In genomic region chr14:61730756-61731373, GRCh38 we compare ENCODE assay signal across 9 cellular contexts. TPM values are rescaled to one million over a fixed set of nuclear protein-coding genes. Genes with fewer than 3 reads are reported as not detected.
DNase-seq lines count a peak whose midpoint lies in the region; ATAC-seq, FAIRE-seq and TF ChIP-seq lines count a peak whose summit lies in the region.
"Had no signal": no experiment of that assay in that cellular context is flagged by ENCODE, and none has a peak within 500 bp of the region (broad histone marks: within the 10 kb centered on the region; RNA-seq: fewer than 3 reads in every experiment).

No MANE protein-coding gene starts in this region.

- no peaks in the 10 kb centered on the region for H3K27me3 ChIP-seq in tibial artery

- intact Hi-C loops in activated naive CD4-positive, alpha-beta T cell treated with anti-CD3 and anti-CD28 coated beads for 36 hours (cut with micrococcal nuclease): loop anchor here (5.0 kb wide), 1 partner anchor 34 kb away; the partner anchor contains the start of gene HIF1A
- intact Hi-C loops in tibial artery (cut with DNase I; ENCODE audit: low total_unique reads): no loop called here

- H3K4me3 Mint-ChIP-seq in activated naive CD4-positive, alpha-beta T cell treated with anti-CD3 and anti-CD28 coated beads for 36 hours: no peak overlapping the region
- no peak overlapping the region for H3K4me3 Mint-ChIP-seq in T-helper 2 cell treated with Interferon-gamma antibody and Interleukin-4, amounts not matched to agents 5 μg/mL and 100 μg/mL, for 36 hours

- FAIRE-seq in frontal cortex (lab: Jason Lieb, UNC): peak; percentile 92
- FAIRE-seq in RCC 7860 (lab: Jason Lieb, UNC): no peak

- H3K4me1 Mint-ChIP-seq in activated naive CD4-positive, alpha-beta T cell treated with anti-CD3 and anti-CD28 coated beads for 36 hours (ENCODE audit: low read depth): peaks cover 58% of the 10 kb centered on the region
- H3K4me1 Mint-ChIP-seq in T-helper 2 cell treated with Interferon-gamma antibody and Interleukin-4, amounts not matched to agents 5 μg/mL and 100 μg/mL, for 36 hours (ENCODE audit: low read depth): peaks cover 32% of the 10 kb centered on the region

- H3K4me3 ChIP-seq in tibial artery: no peak overlapping the region

- H3K36me3 Mint-ChIP-seq in activated naive CD4-positive, alpha-beta T cell treated with anti-CD3 and anti-CD28 coated beads for 36 hours (ENCODE audit: low read depth): peaks cover 86% of the 10 kb centered on the region
- peaks cover 80% of the 10 kb centered on the region for H3K36me3 Mint-ChIP-seq in T-helper 2 cell treated with Interferon-gamma antibody and Interleukin-4, amounts not matched to agents 5 μg/mL and 100 μg/mL, for 36 hours (ENCODE audit: low read depth)

- CTCF ChIA-PET in activated naive CD4-positive, alpha-beta T cell treated with anti-CD3 and anti-CD28 coated beads for 36 hours (lab: Charles Lee): interaction anchor here (0.7 to 1.0 kb wide), 3 partner anchors 11 to 50 kb away, joined by 3 to 5 read pairs (median 3); no protein-coding TSS in a partner anchor

- H3K36me3 ChIP-seq in tibial artery: peaks cover 38 to 72% (median 41%) of the 10 kb centered on the region in 3 donors

- H3K9me3 ChIP-seq in tibial artery: no peaks in the 10 kb centered on the region

- H3K27ac ChIP-seq in tibial artery: peak overlapping the region; percentile 0 to 17

- TF ChIP-seq CTCF in tibial artery (IDR thresholded peaks at IDR 0.05): peak; percentile 45 to 57

- no peaks in the 10 kb centered on the region for H3K27me3 Mint-ChIP-seq in activated naive CD4-positive, alpha-beta T cell treated with anti-CD3 and anti-CD28 coated beads for 36 hours (ENCODE audit: low read depth)
- H3K27me3 Mint-ChIP-seq in T-helper 2 cell treated with Interferon-gamma antibody and Interleukin-4, amounts not matched to agents 5 μg/mL and 100 μg/mL, for 36 hours (ENCODE audit: low read depth): no peaks in the 10 kb centered on the region

- peaks cover 0 to 5% (median 0%) of the 10 kb centered on the region in 4 donors for H3K4me1 ChIP-seq in tibial artery

- no peak for ATAC-seq in GM19397 (IDR thresholded peaks at IDR 0.05; ENCODE audit: unreplicated experiment)

- peak overlapping the region; percentile 65 for H3K27ac Mint-ChIP-seq in activated naive CD4-positive, alpha-beta T cell treated with anti-CD3 and anti-CD28 coated beads for 36 hours
- peak overlapping the region; percentile 2 for H3K27ac Mint-ChIP-seq in T-helper 2 cell treated with Interferon-gamma antibody and Interleukin-4, amounts not matched to agents 5 μg/mL and 100 μg/mL, for 36 hours

- H3K9me3 Mint-ChIP-seq in activated naive CD4-positive, alpha-beta T cell treated with anti-CD3 and anti-CD28 coated beads for 36 hours: no peaks in the 10 kb centered on the region
- H3K9me3 Mint-ChIP-seq in T-helper 2 cell treated with Interferon-gamma antibody and Interleukin-4, amounts not matched to agents 5 μg/mL and 100 μg/mL, for 36 hours: no peaks in the 10 kb centered on the region

- no peak for DNase-seq in activated naive CD4-positive, alpha-beta T cell treated with anti-CD3 and anti-CD28 coated beads for 36 hours
- DNase-seq in activated naive CD4-positive, alpha-beta T cell treated with anti-CD3 and anti-CD28 coated beads, Interleukin-2, amount 50 U/mL, for 16 hours: no peak
- no peak for DNase-seq in T-helper 2 cell treated with Interferon-gamma antibody and Interleukin-4, amounts not matched to agents 5 μg/mL and 100 μg/mL, for 36 hours (ENCODE audit: low spot score)
- DNase-seq in frontal cortex (ENCODE audit: low spot score in 2 of 2): no peak
- no peak for DNase-seq in tibial artery
- DNase-seq in NCI-H1105 (lab: John Stamatoyannopoulos, UW): no peak
- DNase-seq in RCC 7860 (ENCODE audit: low spot score): no peak
- DNase-seq: NCI-H2081 had no signal

RNA-seq across cellular contexts. Expression of gene SNAPC1, which starts 31.4 kb away (rescaled TPM):
- 1 to 10 TPM; 8.7 to 9.2 TPM for total RNA-seq in activated naive CD4-positive, alpha-beta T cell treated with anti-CD3 and anti-CD28 coated beads for 36 hours
- 6.5 TPM for total RNA-seq in frontal cortex

RNA-seq across cellular contexts. Expression of gene HIF1A, which starts 35.6 kb away (rescaled TPM):
- 100 to 1,000 TPM; 398 to 417 TPM for total RNA-seq in activated naive CD4-positive, alpha-beta T cell treated with anti-CD3 and anti-CD28 coated beads for 36 hours
- 151 TPM for total RNA-seq in frontal cortex
